ENCODE assay signal across 1 cellular context in genomic region chr14:24080888-24081738, GRCh38.
TF ChIP-seq lines count a peak whose summit lies in the region.

No MANE protein-coding gene starts in this region.

TF ChIP-seq in GM12878, 131 proteins besides CTCF, POLR2A, EP300 and RAD21:
- TF ChIP-seq, protein P1, sequence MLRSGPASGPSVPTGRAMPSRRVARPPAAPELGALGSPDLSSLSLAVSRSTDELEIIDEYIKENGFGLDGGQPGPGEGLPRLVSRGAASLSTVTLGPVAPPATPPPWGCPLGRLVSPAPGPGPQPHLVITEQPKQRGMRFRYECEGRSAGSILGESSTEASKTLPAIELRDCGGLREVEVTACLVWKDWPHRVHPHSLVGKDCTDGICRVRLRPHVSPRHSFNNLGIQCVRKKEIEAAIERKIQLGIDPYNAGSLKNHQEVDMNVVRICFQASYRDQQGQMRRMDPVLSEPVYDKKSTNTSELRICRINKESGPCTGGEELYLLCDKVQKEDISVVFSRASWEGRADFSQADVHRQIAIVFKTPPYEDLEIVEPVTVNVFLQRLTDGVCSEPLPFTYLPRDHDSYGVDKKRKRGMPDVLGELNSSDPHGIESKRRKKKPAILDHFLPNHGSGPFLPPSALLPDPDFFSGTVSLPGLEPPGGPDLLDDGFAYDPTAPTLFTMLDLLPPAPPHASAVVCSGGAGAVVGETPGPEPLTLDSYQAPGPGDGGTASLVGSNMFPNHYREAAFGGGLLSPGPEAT (IDR thresholded peaks at IDR 0.05; ENCODE audit: low read depth): no peak
- TF ChIP-seq BHLHE40 (IDR thresholded peaks at IDR 0.05; ENCODE audit: borderline replicate concordance in 1 of 2, low read depth in 2 of 2, low read length in 1 of 2): peak in 1 of 2 experiments; percentile 77; a peak in 2 of 4 replicates
- TF ChIP-seq RBBP5 (conservative IDR thresholded peaks at IDR 0.05): no peak
- TF ChIP-seq, protein P2, sequence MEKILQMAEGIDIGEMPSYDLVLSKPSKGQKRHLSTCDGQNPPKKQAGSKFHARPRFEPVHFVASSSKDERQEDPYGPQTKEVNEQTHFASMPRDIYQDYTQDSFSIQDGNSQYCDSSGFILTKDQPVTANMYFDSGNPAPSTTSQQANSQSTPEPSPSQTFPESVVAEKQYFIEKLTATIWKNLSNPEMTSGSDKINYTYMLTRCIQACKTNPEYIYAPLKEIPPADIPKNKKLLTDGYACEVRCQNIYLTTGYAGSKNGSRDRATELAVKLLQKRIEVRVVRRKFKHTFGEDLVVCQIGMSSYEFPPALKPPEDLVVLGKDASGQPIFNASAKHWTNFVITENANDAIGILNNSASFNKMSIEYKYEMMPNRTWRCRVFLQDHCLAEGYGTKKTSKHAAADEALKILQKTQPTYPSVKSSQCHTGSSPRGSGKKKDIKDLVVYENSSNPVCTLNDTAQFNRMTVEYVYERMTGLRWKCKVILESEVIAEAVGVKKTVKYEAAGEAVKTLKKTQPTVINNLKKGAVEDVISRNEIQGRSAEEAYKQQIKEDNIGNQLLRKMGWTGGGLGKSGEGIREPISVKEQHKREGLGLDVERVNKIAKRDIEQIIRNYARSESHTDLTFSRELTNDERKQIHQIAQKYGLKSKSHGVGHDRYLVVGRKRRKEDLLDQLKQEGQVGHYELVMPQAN (conservative IDR thresholded peaks at IDR 0.05): peak; percentile 86
- TF ChIP-seq RUNX3 (IDR thresholded peaks at IDR 0.05; ENCODE audit: low read length): peak; percentile 62; the same call in 1 of the 2 replicates
- TF ChIP-seq ZZZ3 (IDR thresholded peaks at IDR 0.05; ENCODE audit: control insufficient read depth, insufficient read length, low read depth): no peak
- peak; percentile 56; the same call in 1 of the 2 replicates for TF ChIP-seq BACH1 (IDR thresholded peaks at IDR 0.05; ENCODE audit: borderline replicate concordance)
- TF ChIP-seq SMARCA5 (IDR thresholded peaks at IDR 0.05): peak; percentile 72
- TF ChIP-seq PBX3 (IDR thresholded peaks at IDR 0.05; ENCODE audit: insufficient replicate concordance, low read depth, low read length): peak; percentile 12
- peak; percentile 97 for TF ChIP-seq GATAD2B (conservative IDR thresholded peaks at IDR 0.05; ENCODE audit: low read depth)
- peak; percentile 39; the same call in 1 of the 2 replicates for TF ChIP-seq CREM (IDR thresholded peaks at IDR 0.05; ENCODE audit: low read depth)
- peak; percentile 90 for TF ChIP-seq DPF2 (IDR thresholded peaks at IDR 0.05)
- peak; percentile 71; the same call in 1 of the 2 replicates for TF ChIP-seq ZSCAN29 (IDR thresholded peaks at IDR 0.05)
- TF ChIP-seq NFXL1 (IDR thresholded peaks at IDR 0.05; ENCODE audit: borderline replicate concordance): 0 out of 2 replicates have a peak, but pooled peaks have one; percentile 13
- TF ChIP-seq NR2F1 (conservative IDR thresholded peaks at IDR 0.05): peak; percentile 82
- TF ChIP-seq KLF5 (IDR thresholded peaks at IDR 0.05; ENCODE audit: partially characterized antibody): no peak
- TF ChIP-seq ZNF687 (IDR thresholded peaks at IDR 0.05): 0 out of 2 replicates have a peak, but pooled peaks have one; percentile 62
- TF ChIP-seq CHD2 (IDR thresholded peaks at IDR 0.05; ENCODE audit: borderline replicate concordance, low read depth, low read length): no peak
- peak; percentile 94 for TF ChIP-seq LARP7 (IDR thresholded peaks at IDR 0.05)
- TF ChIP-seq IKZF1 (conservative IDR thresholded peaks at IDR 0.05): peak; percentile 72
- peak; percentile 81 for TF ChIP-seq RB1 (IDR thresholded peaks at IDR 0.05; ENCODE audit: borderline replicate concordance)
